In the genomic region with DNA sequence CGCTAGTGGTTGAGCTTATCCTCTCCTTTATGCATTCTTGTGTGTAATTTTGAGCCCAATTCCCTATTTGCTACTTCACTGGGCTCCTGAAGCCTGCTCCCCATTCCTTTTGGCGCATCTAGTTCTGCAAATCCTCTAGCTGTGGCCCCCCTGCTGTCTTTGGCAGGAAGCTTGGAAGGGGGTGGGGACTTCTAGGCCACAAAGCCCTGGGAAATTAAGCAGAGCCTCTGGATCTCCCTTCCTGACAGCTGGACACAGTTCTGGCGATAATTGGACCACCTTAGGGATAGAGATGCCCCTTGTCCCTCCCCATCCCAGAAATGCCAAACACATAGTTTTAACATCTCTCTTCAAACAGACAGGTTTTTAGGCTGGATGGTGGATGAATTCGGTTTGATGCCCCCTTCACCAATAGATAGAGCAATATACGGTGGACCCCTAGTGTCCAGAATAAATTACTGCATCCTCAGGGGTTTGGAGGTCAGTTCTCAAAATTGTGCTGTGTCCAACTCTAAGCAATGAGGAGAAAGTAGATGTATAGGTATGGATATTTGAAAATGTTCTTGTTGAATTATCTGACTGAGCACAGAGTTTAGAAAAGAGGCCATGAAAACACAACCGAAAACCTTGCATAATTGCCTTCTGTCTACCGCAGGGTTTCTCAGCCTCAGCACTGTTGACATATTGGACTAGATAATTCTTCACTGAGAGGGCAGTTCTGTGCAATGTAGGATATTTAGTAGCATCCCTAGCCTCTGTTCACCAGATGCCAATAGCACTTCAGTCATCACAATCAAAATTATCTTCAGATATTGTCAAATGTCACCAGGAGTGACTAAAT, we compare ENCODE assay signal across 8 cellular contexts.
A peak's percentile ranks its signal among the peaks of the same experiment; 100 is the strongest.
DNase-seq lines count a peak whose midpoint lies in the region; ATAC-seq and TF ChIP-seq lines count a peak whose summit lies in the region.

No MANE protein-coding gene starts in this region.

- no peak for TF ChIP-seq POLR2A in transverse colon (IDR thresholded peaks at IDR 0.05)

- H3K9ac ChIP-seq in NT2/D1 (ENCODE audit: insufficient read length, low read depth): no peak overlapping the region
- H3K9ac ChIP-seq in colonic mucosa (ENCODE audit: low read depth in 2 of 2, low read length in 2 of 2): no peak overlapping the region

- intact Hi-C loops in colonic mucosa (cut with DNase I): loop anchor here (2.0 to 5.0 kb wide), 2 partner anchors 78 to 203 kb away; no protein-coding TSS in a partner anchor
- intact Hi-C loops in transverse colon (cut with DNase I; ENCODE audit: low total_unique reads): no loop called here

- H3K4me3 ChIP-seq in H7 (ENCODE audit: insufficient read depth, low read depth, low read length) (no peak overlapping the region), NT2/D1 (ENCODE audit: insufficient read length, low read depth) (no peak overlapping the region), colonic mucosa (no peak overlapping the region), transverse colon (no peak overlapping the region)

- H3K4me1 ChIP-seq in NT2/D1 (ENCODE audit: insufficient read depth, insufficient read length) (peaks cover 4% of the 10 kb centered on the region), colonic mucosa (no peaks in the 10 kb centered on the region), transverse colon (peaks cover 0 to 5% (median 0%) of the 10 kb centered on the region in 4 donors)

- H3K36me3 ChIP-seq in H7 (replicated peaks; ENCODE audit: control insufficient read depth, insufficient read depth, low read length) (0 out of 2 replicates have a peak, but pooled peaks cover 1% of the 10 kb centered on the region), NT2/D1 (ENCODE audit: insufficient read depth, insufficient read length, low read length) (no peaks in the 10 kb centered on the region), colonic mucosa (no peaks in the 10 kb centered on the region), transverse colon (no peaks in the 10 kb centered on the region)

- H3K27me3 ChIP-seq in H7 (ENCODE audit: control insufficient read depth, insufficient read depth, low read length) (no peaks in the 10 kb centered on the region), NT2/D1 (ENCODE audit: insufficient read depth, insufficient read length) (no peaks in the 10 kb centered on the region), colonic mucosa (peaks cover 4% of the 10 kb centered on the region), transverse colon (no peaks in the 10 kb centered on the region)

- no peak for ATAC-seq in HG02571 (IDR thresholded peaks at IDR 0.05; ENCODE audit: unreplicated experiment)

- H3K27ac ChIP-seq in colonic mucosa (no peak overlapping the region), transverse colon (no peak overlapping the region)

- peak; percentile 49 for DNase-seq in Caki2 (ENCODE audit: low read depth)
- DNase-seq in H7: peak; percentile 62
- peak; percentile 60 for DNase-seq in NT2/D1 (ENCODE audit: low read depth, low spot score)
- DNase-seq in colonic mucosa: no peak
- DNase-seq in left kidney (ENCODE audit: low read depth, low spot score): peak; percentile 69
- no peak for DNase-seq in transverse colon
- DNase-seq in NK-92 (lab: John Stamatoyannopoulos, UW; ENCODE audit: unreplicated experiment): no peak

- WGBS in transverse colon (ENCODE audit: low coverage in 1 of 2), 2 donors: 40% methylated on average over 7 of the region's 7 CpGs; no CpG with 5 or more reads in 1 of the 2 donors

- TF ChIP-seq CTCF in colonic mucosa (IDR thresholded peaks at IDR 0.05) (peak; percentile 75), transverse colon (IDR thresholded peaks at IDR 0.05) (peak; percentile 66 to 72 (median 70))

- H3K9me3 ChIP-seq in NT2/D1 (ENCODE audit: insufficient read depth, low read length): no peaks in the 10 kb centered on the region
- H3K9me3 ChIP-seq in colonic mucosa: no peaks in the 10 kb centered on the region
- H3K9me3 ChIP-seq in transverse colon: no peaks in the 10 kb centered on the region

- no peak for TF ChIP-seq EP300 in transverse colon (IDR thresholded peaks at IDR 0.05; ENCODE audit: low read depth)

- in situ Hi-C loops in Caki2 (cut with HindIII; ENCODE audit: low pct_unique_long_range_greater_than_20kb, low sequenced_read_pairs) (loop anchor here (10.0 kb wide), 1 partner anchor 80 kb away; a partner anchor contains a TSS), transverse colon (cut with MboI; ENCODE audit: low pct_ligation_motif_present in 1 of 4, low pct_unique_long_range_greater_than_20kb in 1 of 4, low sequenced_read_pairs in 3 of 4) (loop anchor here (25.0 kb wide), 1 partner anchor 198 kb away; no protein-coding TSS in a partner anchor)

Comparison
In these comparisons a context has a peak if more than half of its experiments do, and no peak if none do; other contexts are left out.
1. DNase-seq: peak in Caki2 (single experiment), H7 (single experiment), NT2/D1 (single experiment) and left kidney (single experiment); none in colonic mucosa (single experiment), transverse colon (single experiment) and NK-92 (single experiment).